8 cellular contexts compared by ENCODE assay signal in the genomic region with DNA sequence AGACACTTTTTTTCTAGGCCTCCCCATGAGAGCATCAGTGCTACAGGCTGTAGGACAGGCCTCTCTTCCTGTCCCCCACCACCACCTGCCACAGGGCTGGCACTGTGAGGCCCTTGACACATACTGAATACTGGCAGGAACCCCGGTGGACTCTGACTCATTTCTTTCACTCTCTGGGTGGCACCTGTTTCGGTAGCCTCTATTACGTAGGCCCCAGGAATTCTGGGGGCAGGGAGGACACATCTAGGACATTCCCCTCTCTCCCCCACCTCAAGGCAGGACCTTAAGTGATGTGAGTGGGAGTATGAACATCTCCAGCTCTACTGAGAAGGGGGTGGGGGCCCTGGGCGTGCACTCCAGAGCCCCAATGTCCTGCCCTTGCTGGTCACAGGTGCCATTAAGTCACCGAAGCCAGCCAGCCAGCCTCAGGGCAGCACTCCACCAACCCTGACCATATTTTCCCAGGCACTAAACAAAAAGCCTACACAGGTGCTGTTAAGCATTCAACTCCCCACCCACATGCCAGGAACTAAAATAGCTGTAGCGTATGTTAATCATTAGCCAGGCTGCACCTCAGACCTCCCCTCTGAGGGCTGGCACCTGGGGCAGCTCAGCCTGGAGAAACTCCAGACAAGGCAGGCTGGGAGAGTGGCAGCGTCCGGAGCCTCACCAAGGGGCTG. TPM values are rescaled to one million over a fixed set of nuclear protein-coding genes. Genes with fewer than 3 reads are reported as not detected.
A peak's percentile ranks its signal among the peaks of the same experiment; 100 is the strongest.
DNase-seq lines count a peak whose midpoint lies in the region; ATAC-seq lines count a peak whose summit lies in the region.

No MANE protein-coding gene starts in this region.

- peak overlapping the region; percentile 75 for H3K27ac Mint-ChIP-seq in activated naive CD8-positive, alpha-beta T cell treated with anti-CD3 and anti-CD28 coated beads for 36 hours

- H3K4me1 Mint-ChIP-seq in activated naive CD8-positive, alpha-beta T cell treated with anti-CD3 and anti-CD28 coated beads for 36 hours = peaks cover 71% of the 10 kb centered on the region

- H3K36me3 Mint-ChIP-seq in activated naive CD8-positive, alpha-beta T cell treated with anti-CD3 and anti-CD28 coated beads for 36 hours = peaks cover 65% of the 10 kb centered on the region

- peaks cover 13% of the 10 kb centered on the region for H3K9me3 Mint-ChIP-seq in activated naive CD8-positive, alpha-beta T cell treated with anti-CD3 and anti-CD28 coated beads for 36 hours

- DNase-seq in RPMI8226 (peak; percentile 90), kidney tubule cell (ENCODE audit: low spot score) (peak; percentile 98), UCSD-AML1 (lab: John Stamatoyannopoulos, UW; ENCODE audit: unreplicated experiment) (no peak), ecto neural progenitor cell (ENCODE audit: low spot score) (no peak)
- DNase-seq in activated naive CD8-positive, alpha-beta T cell treated with anti-CD3 and anti-CD28 coated beads for 36 hours = peak; percentile 75
- peak; percentile 80 for DNase-seq in stimulated activated CD8-positive, alpha-beta memory T cell treated with anti-CD3 and anti-CD28 coated beads, Interleukin-4, amount 100 ng/mL, for 48 hours

- H3K27me3 Mint-ChIP-seq in activated naive CD8-positive, alpha-beta T cell treated with anti-CD3 and anti-CD28 coated beads for 36 hours = no peaks in the 10 kb centered on the region

- H3K4me3 Mint-ChIP-seq in activated naive CD8-positive, alpha-beta T cell treated with anti-CD3 and anti-CD28 coated beads for 36 hours = peak overlapping the region; percentile 62

- peak; percentile 89 for ATAC-seq in GM18873 (IDR thresholded peaks at IDR 0.05; ENCODE audit: low FRiP score, unreplicated experiment)
- peak; percentile 81 for ATAC-seq in HG02981 (IDR thresholded peaks at IDR 0.05; ENCODE audit: unreplicated experiment)

RNA-seq across cellular contexts. Expression of a gene that starts 8.9 kb away (rescaled TPM):
- 100 to 1,000 TPM; 181 to 191 TPM for total RNA-seq in activated naive CD8-positive, alpha-beta T cell treated with anti-CD3 and anti-CD28 coated beads for 36 hours

Comparison
In these comparisons a context has a peak if more than half of its experiments do, and no peak if none do; other contexts are left out.
1. DNase-seq: peak in RPMI8226 (single experiment), activated naive CD8-positive, alpha-beta T cell treated with anti-CD3 and anti-CD28 coated beads for 36 hours (single experiment), kidney tubule cell (single experiment) and stimulated activated CD8-positive, alpha-beta memory T cell treated with anti-CD3 and anti-CD28 coated beads, Interleukin-4, amount 100 ng/mL, for 48 hours (single experiment); none in UCSD-AML1 (single experiment) and ecto neural progenitor cell (single experiment).